In genomic region chr17:64161380-64161779, GRCh38 we compare ENCODE assay signal across 21 cellular contexts. TPM values are rescaled to one million over a fixed set of nuclear protein-coding genes. Genes with fewer than 3 reads are reported as not detected.
DNase-seq lines count a peak whose midpoint lies in the region; ATAC-seq and TF ChIP-seq lines count a peak whose summit lies in the region.
"Had no signal": no experiment of that assay in that cellular context is flagged by ENCODE, and none has a peak within 500 bp of the region (broad histone marks: within the 10 kb centered on the region; RNA-seq: fewer than 3 reads in every experiment).

No MANE protein-coding gene starts in this region.

- H3K9ac ChIP-seq in mammary epithelial cell (ENCODE audit: insufficient read depth, low read length) = no peak overlapping the region
- H3K9ac ChIP-seq: BLaER1 had no signal

- H4K20me1 ChIP-seq in mammary epithelial cell (ENCODE audit: insufficient read depth, low read length) = no peaks in the 10 kb centered on the region
- H4K20me1 ChIP-seq: BLaER1 had no signal

- H3K4me1 ChIP-seq in breast epithelium (peaks cover 0 to 3% of the 10 kb centered on the region in 2 donors), mammary epithelial cell (ENCODE audit: insufficient read depth, low read length) (peaks cover 21% of the 10 kb centered on the region), body of pancreas (peaks cover 82% of the 10 kb centered on the region), vagina (peaks cover 53% of the 10 kb centered on the region), left ventricle myocardium inferior (peaks cover 70% of the 10 kb centered on the region)
- H3K4me1 ChIP-seq: BLaER1 had no signal

- no peak overlapping the region for H3K4me2 ChIP-seq in mammary epithelial cell (ENCODE audit: insufficient read depth, low read depth, low read length)
- H3K4me2 ChIP-seq: BLaER1 had no signal

- TF ChIP-seq CTCF in breast epithelium (IDR thresholded peaks at IDR 0.05) (no peak), mammary epithelial cell (conservative IDR thresholded peaks at IDR 0.05 in 1 of 2, IDR thresholded peaks at IDR 0.05 in 1 of 2; ENCODE audit: extremely low read depth in 1 of 2, insufficient read depth in 1 of 2, low read depth in 1 of 2, low read length in 2 of 2) (no peak), body of pancreas (IDR thresholded peaks at IDR 0.05) (no peak), mesothelial cell of epicardium (IDR thresholded peaks at IDR 0.05; ENCODE audit: unreplicated experiment) (no peak), vagina (IDR thresholded peaks at IDR 0.05) (no peak), Calu3 (IDR thresholded peaks at IDR 0.05; ENCODE audit: unreplicated experiment) (no peak), left ventricle myocardium inferior (IDR thresholded peaks at IDR 0.05; ENCODE audit: borderline replicate concordance) (no peak)

- CTCF ChIA-PET in mammary epithelial cell (lab: Charles Lee; ENCODE audit: low non-redundant PET) (interaction anchor here (0.7 kb wide), 1 partner anchor 141 kb away, joined by 5 read pairs; no protein-coding TSS in a partner anchor), Calu3 (lab: Charles Lee) (no interaction called here)

- H3K27ac ChIP-seq in breast epithelium (peak overlapping the region; percentile 74 to 80), mammary epithelial cell (ENCODE audit: insufficient read depth, low read depth, low read length) (no peak overlapping the region), body of pancreas (peak overlapping the region in 3 of 4 donors; percentile 18 to 51 (median 23)), vagina (peak overlapping the region; percentile 38), left ventricle myocardium inferior (replicated peaks) (no peak overlapping the region)
- H3K27ac ChIP-seq: BLaER1, Peyer's patch had no signal

- H3K36me3 Mint-ChIP-seq in mesothelial cell of epicardium = no peaks in the 10 kb centered on the region
- no peaks in the 10 kb centered on the region for H3K36me3 Mint-ChIP-seq in Calu3 (ENCODE audit: insufficient read depth, unreplicated experiment)

- H3K9me3 ChIP-seq in breast epithelium (no peaks in the 10 kb centered on the region), mammary epithelial cell (replicated peaks; ENCODE audit: insufficient read depth, low read length) (no peaks in the 10 kb centered on the region), body of pancreas (no peaks in the 10 kb centered on the region), vagina (no peaks in the 10 kb centered on the region), left ventricle myocardium inferior (replicated peaks) (no peaks in the 10 kb centered on the region)
- H3K9me3 ChIP-seq: BLaER1, HAP-1, Peyer's patch had no signal

- dilution Hi-C loops in mammary epithelial cell (cut with HindIII; ENCODE audit: low sequenced_read_pairs) = no loop called here

- H3K27ac Mint-ChIP-seq in mesothelial cell of epicardium (peak overlapping the region; percentile 50), Calu3 (ENCODE audit: unreplicated experiment) (no peak overlapping the region)
- H3K27ac Mint-ChIP-seq: CD8-positive, alpha-beta T cell had no signal

- intact Hi-C loops in breast epithelium (cut with DNase I; ENCODE audit: low total_unique reads) = no loop called here
- intact Hi-C loops in mammary epithelial cell (cut with micrococcal nuclease) = no loop called here
- intact Hi-C loops in body of pancreas (cut with DNase I) = loop anchor here (10.0 kb wide), 1 partner anchor 113 kb away; no protein-coding TSS in a partner anchor
- intact Hi-C loops in vagina (cut with DNase I) = no loop called here
- intact Hi-C loops in Calu3 (cut with micrococcal nuclease; ENCODE audit: unreplicated experiment) = no loop called here
- intact Hi-C loops in left ventricle myocardium inferior (cut with micrococcal nuclease) = no loop called here

- H3K9me3 Mint-ChIP-seq in mesothelial cell of epicardium (no peaks in the 10 kb centered on the region), Calu3 (ENCODE audit: low read depth, unreplicated experiment) (no peaks in the 10 kb centered on the region)
- H3K9me3 Mint-ChIP-seq: CD8-positive, alpha-beta T cell had no signal

- no TSS peak for BruUV-seq in mammary epithelial cell (replicated peaks; lab: Mats Ljungman, UMichigan)
- BruUV-seq in Calu3 (replicated peaks; lab: Mats Ljungman, UMichigan) = no TSS peak

- H3K27me3 ChIP-seq in breast epithelium = no peaks in the 10 kb centered on the region
- no peaks in the 10 kb centered on the region for H3K27me3 ChIP-seq in mammary epithelial cell (ENCODE audit: insufficient read depth, low read length)
- H3K27me3 ChIP-seq in body of pancreas = no peaks in the 10 kb centered on the region
- H3K27me3 ChIP-seq in vagina = no peaks in the 10 kb centered on the region
- H3K27me3 ChIP-seq in left ventricle myocardium inferior (ENCODE audit: low read depth) = no peaks in the 10 kb centered on the region
- H3K27me3 ChIP-seq: BLaER1, Peyer's patch had no signal

- TF ChIP-seq POLR2A in breast epithelium (IDR thresholded peaks at IDR 0.05) = no peak
- TF ChIP-seq POLR2A in body of pancreas (IDR thresholded peaks at IDR 0.05) = no peak
- TF ChIP-seq POLR2A in vagina (IDR thresholded peaks at IDR 0.05) = no peak

- H3K4me1 Mint-ChIP-seq in mesothelial cell of epicardium = peaks cover 53% of the 10 kb centered on the region
- peaks cover 3% of the 10 kb centered on the region for H3K4me1 Mint-ChIP-seq in Calu3 (ENCODE audit: low read depth, unreplicated experiment)

- H2AFZ ChIP-seq in mammary epithelial cell (ENCODE audit: low read depth, low read length) = no peak overlapping the region

- DNase-seq in breast epithelium (ENCODE audit: low spot score in 2 of 2) (no peak), mammary epithelial cell (no peak), body of pancreas (no peak), mesothelial cell of epicardium (ENCODE audit: low spot score in 2 of 2, unreplicated experiment in 2 of 2) (no peak), vagina (ENCODE audit: extremely low spot score in 2 of 2) (no peak), Calu3 (no peak), left ventricle myocardium inferior (no peak), GDM1 (lab: John Stamatoyannopoulos, UW) (no peak)
- DNase-seq: CD8-positive, alpha-beta T cell; MM.1S; NCI-H1092; NCI-H1436 treated with DMSO at 0.1 percent for 48 hours; NCI-H2029 treated with DMSO at 0.1 percent for 48 hours; NCI-H2171; NCI-H446; NCI-H526 treated with DMSO at 0.1 percent for 48 hours; NK-92 treated with Interleukin-12 subunit alpha and Interleukin-12 subunit beta, amount 100 ng/mL, for 24 hours; Peyer's patch had no signal

- no peak for ATAC-seq in body of pancreas
- ATAC-seq: CD8-positive, alpha-beta T cell; Right ventricle myocardium inferior had no signal

- H3K4me3 ChIP-seq in breast epithelium (no peak overlapping the region), mammary epithelial cell (replicated peaks in 1 of 3; ENCODE audit: insufficient read depth in 1 of 3, low read depth in 2 of 3, low read length in 3 of 3) (no peak overlapping the region), body of pancreas (no peak overlapping the region), vagina (no peak overlapping the region), left ventricle myocardium inferior (no peak overlapping the region)
- H3K4me3 ChIP-seq: BLaER1, HAP-1, Peyer's patch had no signal

- H3K36me3 ChIP-seq in breast epithelium = no peaks in the 10 kb centered on the region
- peaks cover 14% of the 10 kb centered on the region for H3K36me3 ChIP-seq in mammary epithelial cell (ENCODE audit: insufficient read depth, low read length)
- H3K36me3 ChIP-seq in body of pancreas (replicated peaks in 1 of 2; ENCODE audit: insufficient read depth in 1 of 2, low read depth in 2 of 2) = no peaks in the 10 kb centered on the region
- H3K36me3 ChIP-seq in vagina = no peaks in the 10 kb centered on the region
- H3K36me3 ChIP-seq in left ventricle myocardium inferior = peaks cover 23% of the 10 kb centered on the region

- in situ Hi-C loops in mammary epithelial cell (cut with MboI; ENCODE audit: low sequenced_read_pairs in 2 of 2) = loop anchor here in 1 of 2 donors (25.0 kb wide), 1 partner anchor 126 kb away; no protein-coding TSS in a partner anchor

- 25% methylated on average over 4 of the region's 4 CpGs for WGBS in mammary epithelial cell (ENCODE audit: low coverage, missing lambda C conversion rate)
- WGBS in body of pancreas, 2 donors = 68 to 70% methylated on average over 4 of the region's 4 CpGs

- H3K27me3 Mint-ChIP-seq in mesothelial cell of epicardium (ENCODE audit: low read depth) = no peaks in the 10 kb centered on the region
- no peaks in the 10 kb centered on the region for H3K27me3 Mint-ChIP-seq in Calu3 (ENCODE audit: unreplicated experiment)

- no peaks in the 10 kb centered on the region for H3K79me2 ChIP-seq in mammary epithelial cell (ENCODE audit: insufficient read depth, low read length)

- H3K4me3 Mint-ChIP-seq in mesothelial cell of epicardium (no peak overlapping the region), Calu3 (ENCODE audit: low read depth, unreplicated experiment) (no peak overlapping the region)
- H3K4me3 Mint-ChIP-seq: CD8-positive, alpha-beta T cell had no signal

RNA-seq across cellular contexts. Expression of gene ERN1, which starts 31.4 kb away (rescaled TPM):
- total RNA-seq in breast epithelium (10 to 100 TPM; 13.1 to 40.8 (median 34.7) TPM), mammary epithelial cell (10 to 100 TPM; 18.8 to 36.8 TPM), body of pancreas (10 to 100 TPM; 63.3 to 77.1 TPM), mesothelial cell of epicardium (16.4 to 20.6 TPM (median 17.9 TPM) in 3 replicates), vagina (31.4 TPM), Calu3 (2022) (16.5 and 17.3 TPM in 2 replicates), left ventricle myocardium inferior (9.3 TPM)
- polyA plus RNA-seq in mammary epithelial cell = 5.3 TPM
- polyA minus RNA-seq in mammary epithelial cell = 3.7 TPM

Comparison
In these comparisons a context has a peak if more than half of its experiments do, and no peak if none do; other contexts are left out.
1. H3K27ac ChIP-seq: peak in breast epithelium (2 of 2), body of pancreas (3 of 4) and vagina (single experiment); none in mammary epithelial cell (single experiment) and left ventricle myocardium inferior (single experiment).